Comparison of ENCODE assay signal across 8 cellular contexts in the genomic region with DNA sequence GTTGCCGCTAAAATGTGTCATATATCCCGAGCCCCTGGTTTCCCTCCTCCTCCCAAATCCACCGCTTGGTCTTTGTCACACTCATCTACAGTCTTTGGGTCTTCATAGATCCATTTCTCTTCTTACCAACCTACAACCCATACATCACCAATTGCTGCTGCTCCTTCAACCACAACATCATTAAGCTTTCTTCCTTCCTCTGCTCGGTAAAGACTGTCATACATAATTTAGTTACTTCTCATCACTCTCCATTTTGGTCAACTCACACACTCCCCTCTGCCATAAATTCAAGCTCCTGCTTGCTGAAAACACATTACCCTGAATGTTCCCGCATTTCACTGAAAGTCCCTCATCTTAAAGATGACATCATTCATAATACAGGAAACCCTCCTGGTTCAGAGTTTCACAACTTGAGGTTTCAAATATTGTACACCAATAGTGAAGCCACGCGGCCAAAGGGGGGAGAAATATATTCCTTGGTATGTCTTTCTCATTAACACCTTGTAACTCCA. TPM values are rescaled to one million over a fixed set of nuclear protein-coding genes. Genes with fewer than 3 reads are reported as not detected.
DNase-seq lines count a peak whose midpoint lies in the region; ATAC-seq lines count a peak whose summit lies in the region.

No MANE protein-coding gene starts in this region.

- no peak overlapping the region for H2AK5ac ChIP-seq in neuronal stem cell (ENCODE audit: low read depth, low read length)

- H4K91ac ChIP-seq in neuronal stem cell (ENCODE audit: low read depth, low read length, poor library complexity): no peak overlapping the region

- H3K9ac ChIP-seq in neuronal stem cell (ENCODE audit: low read depth, low read length, poor library complexity): no peak overlapping the region

- no peak overlapping the region for H3K27ac ChIP-seq in substantia nigra (ENCODE audit: low read depth, low read length, poor library complexity, severe bottlenecking)
- H3K27ac ChIP-seq in neuronal stem cell (replicated peaks; ENCODE audit: low read length): no peak overlapping the region

- H3K36me3 ChIP-seq in neuronal stem cell (replicated peaks in 1 of 2; ENCODE audit: control insufficient read depth in 2 of 2, insufficient read depth in 2 of 2, low read length in 2 of 2): peaks cover 11 to 20% of the 10 kb centered on the region in 2 donors

- H3K23ac ChIP-seq in neuronal stem cell (ENCODE audit: low read depth, low read length, poor library complexity): no peak overlapping the region

- H3K27me3 Mint-ChIP-seq in naive B cell: peaks cover 15 to 27% (median 19%) of the 10 kb centered on the region in 3 donors

- no peak overlapping the region for H3K14ac ChIP-seq in neuronal stem cell (ENCODE audit: low read length)

- peaks cover 21 to 32% (median 25%) of the 10 kb centered on the region in 3 donors for H3K4me1 Mint-ChIP-seq in naive B cell

- ATAC-seq in GM18519 (IDR thresholded peaks at IDR 0.05; ENCODE audit: low FRiP score, unreplicated experiment) (peak; percentile 22), HG02840 (IDR thresholded peaks at IDR 0.05; ENCODE audit: low FRiP score, unreplicated experiment) (peak; percentile 29), naive B cell (ENCODE audit: low read depth in 2 of 2) (no peak)

- DNase-seq in SKM-1 treated with dmso at 0.1 percent for 144 hours (lab: John Stamatoyannopoulos, UW; ENCODE audit: unreplicated experiment): peak; percentile 72
- DNase-seq in naive B cell: no peak
- no peak for DNase-seq in NCI-H2196 treated with DMSO at 0.1 percent for 48 hours (lab: John Stamatoyannopoulos, UW; ENCODE audit: unreplicated experiment)
- no peak for DNase-seq in kidney glomerular epithelial cell (lab: John Stamatoyannopoulos, UW)
- no peak for DNase-seq in substantia nigra (lab: John Stamatoyannopoulos, UW)
- no peak for DNase-seq in neuronal stem cell (ENCODE audit: low spot score)

- H3K4me1 ChIP-seq in neuronal stem cell (ENCODE audit: control insufficient read depth in 2 of 2, insufficient read depth in 1 of 2, low read depth in 1 of 2, low read length in 2 of 2): peaks cover 5 to 7% of the 10 kb centered on the region in 2 donors

- H2BK120ac ChIP-seq in neuronal stem cell (ENCODE audit: low read depth, low read length): no peak overlapping the region

- no peak overlapping the region for H3K4ac ChIP-seq in neuronal stem cell (ENCODE audit: low read length)

- H3K27ac Mint-ChIP-seq in naive B cell: peak overlapping the region; percentile 82 to 99 (median 94)

- no peak overlapping the region for H2AFZ ChIP-seq in neuronal stem cell (ENCODE audit: low read length)

- no peaks in the 10 kb centered on the region for H3K27me3 ChIP-seq in neuronal stem cell (ENCODE audit: control insufficient read depth in 3 of 3, insufficient read depth in 3 of 3, low read depth in 1 of 3, low read length in 3 of 3)

- no peak overlapping the region for H2BK15ac ChIP-seq in neuronal stem cell (ENCODE audit: low read length)

- no peak overlapping the region for H3K18ac ChIP-seq in neuronal stem cell (ENCODE audit: low read length)

- H3K9me3 Mint-ChIP-seq in naive B cell: peaks cover 0 to 4% (median 0%) of the 10 kb centered on the region in 7 donors

- no peak overlapping the region for H3K4me3 ChIP-seq in neuronal stem cell (ENCODE audit: low read length in 2 of 2)

- no CpG with 5 or more reads among the region's 7 CpGs for WGBS in neuronal stem cell (ENCODE audit: extremely low coverage in 2 of 2, insufficient read length in 2 of 2, insufficient replicate concordance in 1 of 2), 2 donors

- H2BK5ac ChIP-seq in neuronal stem cell (ENCODE audit: low read length): no peak overlapping the region

- H3K36me3 Mint-ChIP-seq in naive B cell: no peaks in the 10 kb centered on the region

- no peaks in the 10 kb centered on the region for H3K9me3 ChIP-seq in neuronal stem cell (replicated peaks in 1 of 2; ENCODE audit: control insufficient read depth in 2 of 2, insufficient read depth in 1 of 2, low read depth in 1 of 2, low read length in 2 of 2)

- H2BK12ac ChIP-seq in neuronal stem cell (ENCODE audit: low read length): no peak overlapping the region

- H4K8ac ChIP-seq in neuronal stem cell (ENCODE audit: low read depth, low read length): no peak overlapping the region

- H3K4me3 Mint-ChIP-seq in naive B cell: peak overlapping the region; percentile 37 to 98 (median 78)

- H3K79me1 ChIP-seq in neuronal stem cell (ENCODE audit: low read depth, low read length): peaks cover 4% of the 10 kb centered on the region

- no peak overlapping the region for H3K4me2 ChIP-seq in neuronal stem cell (ENCODE audit: insufficient read depth, low read length, poor library complexity, severe bottlenecking)

RNA-seq across cellular contexts. Expression of gene DCTD, which starts 1.7 kb away (rescaled TPM):
- polyA plus RNA-seq in naive B cell (ENCODE audit: low read depth in 6 of 6): 100 to 1,000 TPM in 3 of 6 donors, 10 to 100 TPM in 3; 84.2 to 141 (median 97.0) TPM
- polyA plus RNA-seq in neuronal stem cell (2013, experiment 1 of 2): 95.6 TPM
- polyA plus RNA-seq in neuronal stem cell (2013, experiment 2 of 2): 95.4 TPM

Comparison
In these comparisons a context has a peak if more than half of its experiments do, and no peak if none do; other contexts are left out.
1. ATAC-seq: peak in GM18519 (single experiment) and HG02840 (single experiment); none in naive B cell (0 of 2).